ENCODE assay signal across 9 cellular contexts in the genomic region with DNA sequence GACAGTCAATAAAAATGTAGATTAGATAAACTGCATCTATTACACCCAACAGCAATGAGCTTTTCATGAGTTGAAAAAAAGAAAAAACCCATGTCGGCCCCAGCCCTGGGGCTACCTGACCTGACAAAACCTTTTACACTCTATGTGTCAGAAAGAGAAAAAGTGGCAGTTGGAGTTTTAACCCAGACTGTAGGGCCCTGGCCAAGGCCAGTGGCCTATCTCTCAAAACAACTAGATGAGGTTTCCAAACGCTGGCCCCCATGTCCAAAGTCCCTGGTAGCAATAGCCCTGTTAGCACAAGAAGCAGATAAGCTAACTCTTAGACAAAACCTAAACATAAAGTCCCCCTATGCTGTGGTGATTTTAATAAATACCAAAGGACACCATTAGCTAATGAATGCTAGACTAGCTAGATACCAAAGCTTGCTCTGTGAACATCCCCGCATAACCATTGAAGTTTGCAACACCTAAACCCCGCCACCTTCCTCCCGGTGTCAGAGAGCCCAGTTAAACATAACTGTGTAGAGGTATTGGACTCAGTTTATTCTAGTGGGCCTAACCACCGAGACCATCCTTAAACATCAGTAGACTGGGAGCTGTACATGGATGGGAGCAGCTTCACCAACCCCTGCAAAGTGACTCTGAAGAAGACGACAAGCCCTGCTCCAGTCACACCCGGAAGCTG. TPM values are rescaled to one million over a fixed set of nuclear protein-coding genes. Genes with fewer than 3 reads are reported as not detected.
DNase-seq lines count a peak whose midpoint lies in the region; ATAC-seq and TF ChIP-seq lines count a peak whose summit lies in the region.
"Not testable (repeated sequence)": the region's sequence is repeated elsewhere in the genome, so short reads cannot be mapped to it uniquely, and the experiment has no call there.
"Had no signal": no experiment of that assay in that cellular context is flagged by ENCODE, and none has a peak within 500 bp of the region (broad histone marks: within the 10 kb centered on the region; RNA-seq: fewer than 3 reads in every experiment).

No MANE protein-coding gene starts in this region.

- not testable (repeated sequence) for H3K9ac ChIP-seq in BLaER1 treated with 17β-estradiol and CSF1 and Interleukin-3, amounts not matched to agents 10 nM and 100 nM; liver (ENCODE audit: low read depth in 1 of 2, low read length in 2 of 2)

- not testable (repeated sequence) for H4K20me1 ChIP-seq in BLaER1 treated with 17β-estradiol and CSF1 and Interleukin-3, amounts not matched to agents 10 nM and 100 nM

- not testable (repeated sequence) for H3K27me3 ChIP-seq in BLaER1 treated with 17β-estradiol and CSF1 and Interleukin-3, amounts not matched to agents 10 nM and 100 nM; liver (ENCODE audit: control insufficient read depth in 4 of 4, insufficient read depth in 4 of 4, low read length in 3 of 4)

- H3K4me3 ChIP-seq in BLaER1 treated with 17β-estradiol and CSF1 and Interleukin-3, amounts not matched to agents 10 nM and 100 nM; liver (ENCODE audit: low read depth in 1 of 3, low read length in 3 of 3): not testable (repeated sequence)
- peak overlapping the region; percentile 39; the same call in 1 of the 2 replicates for H3K4me3 ChIP-seq in GM08714 (ENCODE audit: low read length)

- intact Hi-C loops in activated B cell treated with CpG ODN at 0.5 μM for 24 hours (cut with micrococcal nuclease): loop anchor here (10.0 kb wide), 1 partner anchor 741 kb away; no protein-coding TSS in a partner anchor

- not testable (repeated sequence) for TF ChIP-seq CTCF in activated B cell treated with CpG ODN at 0.5 μM for 24 hours (IDR thresholded peaks at IDR 0.05); liver (IDR thresholded peaks at IDR 0.05; ENCODE audit: low read depth, low read length, missing input control); neural crest cell (conservative IDR thresholded peaks at IDR 0.05)

- H3K27ac Mint-ChIP-seq in activated B cell treated with CpG ODN at 0.5 μM for 24 hours: peak overlapping the region; percentile 80
- peak overlapping the region; percentile 60 for H3K27ac Mint-ChIP-seq in neural crest cell (ENCODE audit: unreplicated experiment)

- H3K27ac ChIP-seq in BLaER1 treated with 17β-estradiol and CSF1 and Interleukin-3, amounts not matched to agents 10 nM and 100 nM: not testable (repeated sequence)
- peak overlapping the region; percentile 54 to 74 for H3K27ac ChIP-seq in liver (ENCODE audit: low read depth in 1 of 2, low read length in 2 of 2)

- H3K4me3 Mint-ChIP-seq in activated B cell treated with CpG ODN at 0.5 μM for 24 hours: peak overlapping the region; percentile 78
- H3K4me3 Mint-ChIP-seq in neural crest cell: not testable (repeated sequence)

- H3K27me3 Mint-ChIP-seq in activated B cell treated with CpG ODN at 0.5 μM for 24 hours; neural crest cell (ENCODE audit: low read depth): not testable (repeated sequence)

- peaks cover 80% of the 10 kb centered on the region for H3K36me3 Mint-ChIP-seq in activated B cell treated with CpG ODN at 0.5 μM for 24 hours (ENCODE audit: low read depth)
- not testable (repeated sequence) for H3K36me3 Mint-ChIP-seq in neural crest cell (ENCODE audit: low read depth)

- not testable (repeated sequence) for TF ChIP-seq EP300 in Ishikawa (IDR thresholded peaks at IDR 0.05; ENCODE audit: borderline replicate concordance)

- ATAC-seq in activated B cell treated with CpG ODN at 0.5 μM for 24 hours (ENCODE audit: low read depth): not testable (repeated sequence)

- TF ChIP-seq RAD21 in Ishikawa (IDR thresholded peaks at IDR 0.05; ENCODE audit: low read depth); liver (IDR thresholded peaks at IDR 0.05): not testable (repeated sequence)

- CTCF ChIA-PET in activated B cell treated with CpG ODN at 0.5 μM for 24 hours (lab: Charles Lee): interaction anchor here (2.2 to 2.4 kb wide), 2 partner anchors 25 to 26 kb away, joined by 6 to 13 read pairs; no protein-coding TSS in a partner anchor

- H3K36me3 ChIP-seq in BLaER1 treated with 17β-estradiol and CSF1 and Interleukin-3, amounts not matched to agents 10 nM and 100 nM: peaks cover 0 to 56% (median 21%) of the 10 kb centered on the region in 11 experiments; a peak in 15 of 22 replicates
- not testable (repeated sequence) for H3K36me3 ChIP-seq in liver (ENCODE audit: control insufficient read depth in 4 of 4, insufficient read depth in 3 of 4, low read depth in 1 of 4, low read length in 3 of 4)

- not testable (repeated sequence) for H3K9me3 Mint-ChIP-seq in activated B cell treated with CpG ODN at 0.5 μM for 24 hours, neural crest cell

- peak overlapping the region in 8 of 11 experiments; percentile 19 to 66 (median 38); a peak in 11 of 22 replicates for H3K4me2 ChIP-seq in BLaER1 treated with 17β-estradiol and CSF1 and Interleukin-3, amounts not matched to agents 10 nM and 100 nM

- DNase-seq in activated B cell treated with CpG ODN at 0.5 μM for 24 hours; neural crest cell (ENCODE audit: low read depth, low spot score): not testable (repeated sequence)
- DNase-seq in islet precursor cell: peak; percentile 23

- 65% methylated on average over 8 of the region's 8 CpGs for WGBS in liver

- H3K9me3 ChIP-seq in BLaER1 treated with 17β-estradiol and CSF1 and Interleukin-3, amounts not matched to agents 10 nM and 100 nM (replicated peaks in 1 of 11): peaks cover 0 to 38% (median 20%) of the 10 kb centered on the region in 11 experiments; a peak in 13 of 22 replicates
- not testable (repeated sequence) for H3K9me3 ChIP-seq in liver (ENCODE audit: control insufficient read depth in 4 of 4, low read length in 3 of 4)

- POLR2A ChIA-PET in activated B cell treated with CpG ODN at 0.5 μM for 24 hours (lab: Charles Lee): interaction anchor here (0.6 to 2.8 kb wide), 9 partner anchors 10 to 47 kb away, joined by 3 to 9 read pairs (median 5); no protein-coding TSS in a partner anchor

- H3K4me1 ChIP-seq in BLaER1 treated with 17β-estradiol and CSF1 and Interleukin-3, amounts not matched to agents 10 nM and 100 nM: peaks cover 38 to 71% (median 49%) of the 10 kb centered on the region in 10 experiments
- H3K4me1 ChIP-seq in liver (ENCODE audit: control insufficient read depth in 4 of 4, insufficient read depth in 4 of 4, low read length in 3 of 4): peaks cover 0 to 30% (median 24%) of the 10 kb centered on the region in 4 donors

- H3K4me1 Mint-ChIP-seq in activated B cell treated with CpG ODN at 0.5 μM for 24 hours: peaks cover 94% of the 10 kb centered on the region
- peaks cover 35% of the 10 kb centered on the region for H3K4me1 Mint-ChIP-seq in neural crest cell

TF ChIP-seq in Ishikawa, 13 proteins besides CTCF, POLR2A, EP300 and RAD21:
- TF ChIP-seq, protein P1, sequence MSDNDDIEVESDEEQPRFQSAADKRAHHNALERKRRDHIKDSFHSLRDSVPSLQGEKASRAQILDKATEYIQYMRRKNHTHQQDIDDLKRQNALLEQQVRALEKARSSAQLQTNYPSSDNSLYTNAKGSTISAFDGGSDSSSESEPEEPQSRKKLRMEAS (IDR thresholded peaks at IDR 0.05): 0 out of 2 replicates have a peak, but pooled peaks have one; percentile 15
TF ChIP-seq in Ishikawa: peak in this region for 1; not testable (repeated sequence) for 12.

TF ChIP-seq in liver, 16 proteins besides CTCF, POLR2A, EP300 and RAD21 (continues in another document):
- TF ChIP-seq, protein P2, sequence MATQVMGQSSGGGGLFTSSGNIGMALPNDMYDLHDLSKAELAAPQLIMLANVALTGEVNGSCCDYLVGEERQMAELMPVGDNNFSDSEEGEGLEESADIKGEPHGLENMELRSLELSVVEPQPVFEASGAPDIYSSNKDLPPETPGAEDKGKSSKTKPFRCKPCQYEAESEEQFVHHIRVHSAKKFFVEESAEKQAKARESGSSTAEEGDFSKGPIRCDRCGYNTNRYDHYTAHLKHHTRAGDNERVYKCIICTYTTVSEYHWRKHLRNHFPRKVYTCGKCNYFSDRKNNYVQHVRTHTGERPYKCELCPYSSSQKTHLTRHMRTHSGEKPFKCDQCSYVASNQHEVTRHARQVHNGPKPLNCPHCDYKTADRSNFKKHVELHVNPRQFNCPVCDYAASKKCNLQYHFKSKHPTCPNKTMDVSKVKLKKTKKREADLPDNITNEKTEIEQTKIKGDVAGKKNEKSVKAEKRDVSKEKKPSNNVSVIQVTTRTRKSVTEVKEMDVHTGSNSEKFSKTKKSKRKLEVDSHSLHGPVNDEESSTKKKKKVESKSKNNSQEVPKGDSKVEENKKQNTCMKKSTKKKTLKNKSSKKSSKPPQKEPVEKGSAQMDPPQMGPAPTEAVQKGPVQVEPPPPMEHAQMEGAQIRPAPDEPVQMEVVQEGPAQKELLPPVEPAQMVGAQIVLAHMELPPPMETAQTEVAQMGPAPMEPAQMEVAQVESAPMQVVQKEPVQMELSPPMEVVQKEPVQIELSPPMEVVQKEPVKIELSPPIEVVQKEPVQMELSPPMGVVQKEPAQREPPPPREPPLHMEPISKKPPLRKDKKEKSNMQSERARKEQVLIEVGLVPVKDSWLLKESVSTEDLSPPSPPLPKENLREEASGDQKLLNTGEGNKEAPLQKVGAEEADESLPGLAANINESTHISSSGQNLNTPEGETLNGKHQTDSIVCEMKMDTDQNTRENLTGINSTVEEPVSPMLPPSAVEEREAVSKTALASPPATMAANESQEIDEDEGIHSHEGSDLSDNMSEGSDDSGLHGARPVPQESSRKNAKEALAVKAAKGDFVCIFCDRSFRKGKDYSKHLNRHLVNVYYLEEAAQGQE (IDR thresholded peaks at IDR 0.05): peak; percentile 34
- TF ChIP-seq SP1 (IDR thresholded peaks at IDR 0.05) (peak; percentile 46), JUND (IDR thresholded peaks at IDR 0.05) (peak in 1 of 2 donors; percentile 49), HNF4G (IDR thresholded peaks at IDR 0.05) (peak; percentile 74), RXRA (IDR thresholded peaks at IDR 0.05) (peak in 1 of 2 donors; percentile 85), YY1 (IDR thresholded peaks at IDR 0.05) (peak; percentile 51), GABPA (IDR thresholded peaks at IDR 0.05 in 1 of 2, conservative IDR thresholded peaks at IDR 0.05 in 1 of 2) (peak in 1 of 2 donors; percentile 12)
- TF ChIP-seq, protein P1 (IDR thresholded peaks at IDR 0.05): peak; percentile 43

RNA-seq across cellular contexts. Expression of a gene that starts 2.8 kb away (rescaled TPM):
- 30.4 and 34.8 TPM in 2 replicates for total RNA-seq in activated B cell treated with CpG ODN at 0.5 μM for 24 hours
- total RNA-seq in liver: 1 to 10 TPM in 1 of 2 donors, under 1 TPM in 1; 0.67 to 2.8 TPM
- under 1 TPM; 0.15 to 0.26 TPM for polyA plus RNA-seq in liver
- total RNA-seq in neural crest cell: 0.48 and 0.93 TPM in 2 replicates
- total RNA-seq: CD4-positive, alpha-beta T cell; HT-29 had no signal

RNA-seq across cellular contexts. Expression of a gene that starts 32.1 kb away (rescaled TPM):
- total RNA-seq in activated B cell treated with CpG ODN at 0.5 μM for 24 hours (not detected in 2 replicates), liver (10 to 100 TPM in 1 of 2 donors, under 1 TPM in 1; under 0.01 to 32.8 TPM), neural crest cell (not detected in 2 replicates)
- polyA plus RNA-seq in liver: under 1 TPM; 0.03 to 0.08 TPM
- total RNA-seq: CD4-positive, alpha-beta T cell had no signal

RNA-seq across cellular contexts. Expression of a gene that starts 52.6 kb away (rescaled TPM):
- not detected in 2 replicates for total RNA-seq in activated B cell treated with CpG ODN at 0.5 μM for 24 hours
- total RNA-seq in liver: under 1 TPM in 1 of 2 donors, not detected in 1; 0.89 TPM
- polyA plus RNA-seq in liver: under 1 TPM; 0.08 to 0.20 TPM
- 4.4 and 4.5 TPM in 2 replicates for total RNA-seq in neural crest cell
